In genomic region chr22:30637701-30638114, GRCh38 we compare ENCODE assay signal across 10 cellular contexts. TPM values are rescaled to one million over a fixed set of nuclear protein-coding genes. Genes with fewer than 3 reads are reported as not detected.
A peak's percentile ranks its signal among the peaks of the same experiment; 100 is the strongest.
DNase-seq lines count a peak whose midpoint lies in the region; ATAC-seq and TF ChIP-seq lines count a peak whose summit lies in the region.
"Had no signal": no experiment of that assay in that cellular context is flagged by ENCODE, and none has a peak within 500 bp of the region (broad histone marks: within the 10 kb centered on the region; RNA-seq: fewer than 3 reads in every experiment).

No MANE protein-coding gene starts in this region.

- intact Hi-C loops in dorsolateral prefrontal cortex (cut with DNase I) = loop anchor here (10.0 kb wide), 2 partner anchors 257 to 287 kb away; no protein-coding TSS in a partner anchor

- no peak for ATAC-seq in activated T-cell treated with anti-CD3 and anti-CD28 coated beads, Interleukin-2, amount 50 U/mL, for 4 hours
- ATAC-seq in stimulated activated naive CD8-positive, alpha-beta T cell treated with anti-CD3 and anti-CD28 coated beads, Interleukin-15, amount 100 ng/mL, for 72 hours = no peak
- ATAC-seq: mucosa of descending colon had no signal

- no peak overlapping the region for H3K23ac ChIP-seq in neuronal stem cell (ENCODE audit: low read depth, low read length, poor library complexity)

- no CpG with 5 or more reads among the region's 1 CpG for WGBS in neuronal stem cell (ENCODE audit: extremely low coverage in 2 of 2, insufficient read length in 2 of 2, insufficient replicate concordance in 1 of 2), 2 donors

- peak overlapping the region in 1 of 2 donors; percentile 9 for H3K27ac Mint-ChIP-seq in stimulated activated naive CD8-positive, alpha-beta T cell treated with anti-CD3 and anti-CD28 coated beads, Interleukin-15, amount 100 ng/mL, for 72 hours

- H3K4me3 Mint-ChIP-seq in activated T-cell treated with anti-CD3 and anti-CD28 coated beads, Interleukin-2, amount 50 U/mL, for 4 hours = peak overlapping the region; percentile 88
- H3K4me3 Mint-ChIP-seq in stimulated activated naive CD8-positive, alpha-beta T cell treated with anti-CD3 and anti-CD28 coated beads, Interleukin-15, amount 100 ng/mL, for 72 hours = peak overlapping the region; percentile 65 to 91

- H3K27me3 Mint-ChIP-seq in activated T-cell treated with anti-CD3 and anti-CD28 coated beads, Interleukin-2, amount 50 U/mL, for 4 hours (ENCODE audit: low read depth) = no peaks in the 10 kb centered on the region
- no peaks in the 10 kb centered on the region for H3K27me3 Mint-ChIP-seq in stimulated activated naive CD8-positive, alpha-beta T cell treated with anti-CD3 and anti-CD28 coated beads, Interleukin-15, amount 100 ng/mL, for 72 hours

- H3K79me1 ChIP-seq in neuronal stem cell (ENCODE audit: low read depth, low read length) = peaks cover 9% of the 10 kb centered on the region

- H2AK5ac ChIP-seq in neuronal stem cell (ENCODE audit: low read depth, low read length) = no peak overlapping the region

- no peak for DNase-seq in activated T-cell treated with anti-CD3 and anti-CD28 coated beads, Interleukin-2, amount 50 U/mL, for 4 hours
- DNase-seq in activated T-cell treated with anti-CD3 and anti-CD28 coated beads for 4 hours (no peak), dorsolateral prefrontal cortex (no peak), neuronal stem cell (ENCODE audit: low spot score) (no peak), nucleus accumbens (lab: John Stamatoyannopoulos, UW) (no peak)
- no peak for DNase-seq in stimulated activated naive CD8-positive, alpha-beta T cell treated with anti-CD3 and anti-CD28 coated beads, Interleukin-15, amount 100 ng/mL, for 72 hours
- DNase-seq: AML-193, esophagus squamous epithelium, mucosa of descending colon, Right ventricle myocardium superior had no signal

- H2BK12ac ChIP-seq in neuronal stem cell (ENCODE audit: low read length) = no peak overlapping the region

- no peak overlapping the region for H3K18ac ChIP-seq in neuronal stem cell (ENCODE audit: low read length)

- no peaks in the 10 kb centered on the region for H3K36me3 ChIP-seq in neuronal stem cell (replicated peaks in 1 of 2; ENCODE audit: control insufficient read depth in 2 of 2, insufficient read depth in 2 of 2, low read length in 2 of 2)
- H3K36me3 ChIP-seq: esophagus squamous epithelium had no signal

- H3K9me3 Mint-ChIP-seq in activated T-cell treated with anti-CD3 and anti-CD28 coated beads, Interleukin-2, amount 50 U/mL, for 4 hours = no peaks in the 10 kb centered on the region
- H3K9me3 Mint-ChIP-seq in stimulated activated naive CD8-positive, alpha-beta T cell treated with anti-CD3 and anti-CD28 coated beads, Interleukin-15, amount 100 ng/mL, for 72 hours = no peaks in the 10 kb centered on the region

- peaks cover 17 to 19% of the 10 kb centered on the region in 2 donors for H3K4me1 ChIP-seq in neuronal stem cell (ENCODE audit: control insufficient read depth in 2 of 2, insufficient read depth in 1 of 2, low read depth in 1 of 2, low read length in 2 of 2)

- peaks cover 5% of the 10 kb centered on the region for H3K36me3 Mint-ChIP-seq in activated T-cell treated with anti-CD3 and anti-CD28 coated beads, Interleukin-2, amount 50 U/mL, for 4 hours (ENCODE audit: insufficient read depth)

- H4K8ac ChIP-seq in neuronal stem cell (ENCODE audit: low read depth, low read length) = no peak overlapping the region

- no peaks in the 10 kb centered on the region for H3K9me3 ChIP-seq in neuronal stem cell (replicated peaks in 1 of 2; ENCODE audit: control insufficient read depth in 2 of 2, insufficient read depth in 1 of 2, low read depth in 1 of 2, low read length in 2 of 2)
- H3K9me3 ChIP-seq: esophagus squamous epithelium, mucosa of descending colon had no signal

- H2BK120ac ChIP-seq in neuronal stem cell (ENCODE audit: low read depth, low read length) = no peak overlapping the region

- no peak overlapping the region for H2AFZ ChIP-seq in neuronal stem cell (ENCODE audit: low read length)

- H2BK15ac ChIP-seq in neuronal stem cell (ENCODE audit: low read length) = no peak overlapping the region

- H3K4me1 Mint-ChIP-seq in activated T-cell treated with anti-CD3 and anti-CD28 coated beads, Interleukin-2, amount 50 U/mL, for 4 hours (ENCODE audit: low read depth) = peaks cover 23% of the 10 kb centered on the region
- H3K4me1 Mint-ChIP-seq in stimulated activated naive CD8-positive, alpha-beta T cell treated with anti-CD3 and anti-CD28 coated beads, Interleukin-15, amount 100 ng/mL, for 72 hours = peaks cover 42% of the 10 kb centered on the region

- H4K91ac ChIP-seq in neuronal stem cell (ENCODE audit: low read depth, low read length, poor library complexity) = no peak overlapping the region

- no peak overlapping the region for H2BK5ac ChIP-seq in neuronal stem cell (ENCODE audit: low read length)

- no peak overlapping the region for H3K4ac ChIP-seq in neuronal stem cell (ENCODE audit: low read length)

- no peak overlapping the region for H3K14ac ChIP-seq in neuronal stem cell (ENCODE audit: low read length)

- TF ChIP-seq CTCF in dorsolateral prefrontal cortex (IDR thresholded peaks at IDR 0.05 in 54 of 56, conservative IDR thresholded peaks at IDR 0.05 in 2 of 56; ENCODE audit: low read depth in 1 of 56, partially characterized antibody in 56 of 56) = no peak

- no peaks in the 10 kb centered on the region for H3K27me3 ChIP-seq in dorsolateral prefrontal cortex
- peaks cover 0 to 4% (median 0%) of the 10 kb centered on the region in 3 experiments for H3K27me3 ChIP-seq in neuronal stem cell (ENCODE audit: control insufficient read depth in 3 of 3, insufficient read depth in 3 of 3, low read depth in 1 of 3, low read length in 3 of 3)
- H3K27me3 ChIP-seq: esophagus squamous epithelium had no signal

- H3K9ac ChIP-seq in neuronal stem cell (ENCODE audit: low read depth, low read length, poor library complexity) = no peak overlapping the region

- H3K27ac ChIP-seq in dorsolateral prefrontal cortex (peak overlapping the region in 22 of 59 donors; percentile 8 to 98 (median 94)), neuronal stem cell (replicated peaks; ENCODE audit: low read length) (no peak overlapping the region)

- peak overlapping the region in 57 of 59 donors; percentile 2 to 92 (median 81) for H3K4me3 ChIP-seq in dorsolateral prefrontal cortex
- H3K4me3 ChIP-seq in neuronal stem cell (ENCODE audit: low read length in 2 of 2) = no peak overlapping the region
- H3K4me3 ChIP-seq: mucosa of descending colon had no signal

- no peak overlapping the region for H3K4me2 ChIP-seq in neuronal stem cell (ENCODE audit: insufficient read depth, low read length, poor library complexity, severe bottlenecking)

RNA-seq across cellular contexts. Expression of gene SLC35E4, which starts 2.1 kb away (rescaled TPM):
- total RNA-seq in activated T-cell treated with anti-CD3 and anti-CD28 coated beads, Interleukin-2, amount 50 U/mL, for 4 hours = 10 to 100 TPM in 1 of 3 donors, 1 to 10 TPM in 2; 7.3 to 10.9 (median 8.9) TPM
- total RNA-seq in dorsolateral prefrontal cortex = 10 to 100 TPM in 100 of 120 experiments, 1 to 10 TPM in 20; 8.0 to 18.4 (median 11.5) TPM
- 4.1 TPM for polyA plus RNA-seq in neuronal stem cell (2013, experiment 1 of 2)
- polyA plus RNA-seq in neuronal stem cell (2013, experiment 2 of 2) = 4.0 TPM

RNA-seq across cellular contexts. Expression of gene DUSP18, which starts 30.0 kb away (rescaled TPM):
- 1 to 10 TPM; 7.0 to 8.9 (median 7.8) TPM for total RNA-seq in activated T-cell treated with anti-CD3 and anti-CD28 coated beads, Interleukin-2, amount 50 U/mL, for 4 hours
- total RNA-seq in dorsolateral prefrontal cortex = 10 to 100 TPM in 91 of 120 experiments, 1 to 10 TPM in 29; 6.2 to 23.2 (median 12.1) TPM
- polyA plus RNA-seq in neuronal stem cell (2013, experiment 1 of 2) = 4.9 TPM
- polyA plus RNA-seq in neuronal stem cell (2013, experiment 2 of 2) = 4.9 TPM

RNA-seq across cellular contexts. Expression of gene TCN2, which starts 30.7 kb away (rescaled TPM):
- total RNA-seq in activated T-cell treated with anti-CD3 and anti-CD28 coated beads, Interleukin-2, amount 50 U/mL, for 4 hours = under 1 TPM in 2 of 3 donors, not detected in 1; 0.26 to 0.46 TPM
- 10 to 100 TPM in 113 of 120 experiments, 1 to 10 TPM in 7; 6.7 to 36.0 (median 16.1) TPM for total RNA-seq in dorsolateral prefrontal cortex
- polyA plus RNA-seq in neuronal stem cell (2013, experiment 1 of 2) = 22.2 TPM
- polyA plus RNA-seq in neuronal stem cell (2013, experiment 2 of 2) = 21.8 TPM

RNA-seq across cellular contexts. Expression of gene PES1, which starts 46.0 kb away (rescaled TPM):
- total RNA-seq in activated T-cell treated with anti-CD3 and anti-CD28 coated beads, Interleukin-2, amount 50 U/mL, for 4 hours = 100 to 1,000 TPM; 312 to 373 (median 336) TPM
- total RNA-seq in dorsolateral prefrontal cortex = 10 to 100 TPM; 32.3 to 60.0 (median 44.4) TPM
- 42.0 TPM for polyA plus RNA-seq in neuronal stem cell (2013, experiment 1 of 2)
- polyA plus RNA-seq in neuronal stem cell (2013, experiment 2 of 2) = 42.4 TPM

RNA-seq across cellular contexts. Expression of gene OSBP2, which starts 57.0 kb away (rescaled TPM):
- total RNA-seq in activated T-cell treated with anti-CD3 and anti-CD28 coated beads, Interleukin-2, amount 50 U/mL, for 4 hours = 1 to 10 TPM; 1.2 to 1.3 (median 1.3) TPM
- total RNA-seq in dorsolateral prefrontal cortex = 10 to 100 TPM; 27.3 to 54.6 (median 40.0) TPM
- polyA plus RNA-seq in neuronal stem cell (2013, experiment 1 of 2) = 2.3 TPM
- polyA plus RNA-seq in neuronal stem cell (2013, experiment 2 of 2) = 2.1 TPM

Comparison
In these comparisons a context has a peak if more than half of its experiments do, and no peak if none do; other contexts are left out.
1. H3K4me3 ChIP-seq: peak in dorsolateral prefrontal cortex (57 of 59); none in neuronal stem cell (0 of 2).
2. RNA of gene TCN2, which starts 30.7 kb away (total RNA-seq): 6.7 to 36.0 TPM in dorsolateral prefrontal cortex; 0.26 to 0.46 TPM in activated T-cell treated with anti-CD3 and anti-CD28 coated beads, Interleukin-2, amount 50 U/mL, for 4 hours; every median in the first group is over 4 times any median in the second.